Comparison of ENCODE assay signal across 6 cellular contexts in the genomic region with DNA sequence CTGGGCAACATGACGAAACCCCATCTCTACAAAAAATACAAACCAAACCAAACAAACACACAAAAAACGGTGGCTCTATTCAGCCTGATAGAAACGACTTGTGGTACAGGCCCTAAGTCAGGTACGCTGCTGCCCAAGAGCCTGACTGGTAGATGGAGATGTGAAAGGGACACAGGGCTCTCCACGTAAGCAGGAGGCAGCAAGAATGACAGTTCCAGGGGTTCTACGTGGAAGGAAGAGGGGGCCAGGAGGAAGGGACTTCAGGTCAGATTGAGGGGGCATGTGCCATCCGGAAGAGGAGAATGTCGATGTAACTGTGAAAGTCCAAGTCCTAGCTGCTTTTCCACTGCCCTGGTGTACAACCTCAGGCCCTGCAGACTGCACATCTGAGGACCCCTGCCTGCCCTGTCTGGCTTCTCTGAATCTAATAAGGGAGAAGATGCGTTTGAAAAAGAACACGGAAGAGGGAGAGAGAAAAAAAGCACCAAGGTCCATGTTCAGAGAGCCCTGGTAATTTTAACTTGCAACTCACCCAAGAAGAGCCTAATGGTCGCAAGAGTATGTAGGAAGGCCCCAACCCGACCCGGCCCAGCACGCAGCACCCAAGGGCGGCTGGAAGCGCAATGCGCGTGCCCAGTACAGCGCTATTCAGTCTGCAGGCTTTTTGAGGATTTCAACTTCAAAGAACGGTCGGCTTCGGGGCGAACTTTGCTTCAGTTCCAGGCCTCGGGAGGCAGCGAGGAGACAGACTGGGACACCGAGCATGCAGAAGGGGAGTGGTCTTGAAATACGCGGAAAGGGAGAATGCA. TPM values are rescaled to one million over a fixed set of nuclear protein-coding genes. Genes with fewer than 3 reads are reported as not detected.
DNase-seq lines count a peak whose midpoint lies in the region; ATAC-seq and TF ChIP-seq lines count a peak whose summit lies in the region.

No MANE protein-coding gene starts in this region.

- H3K79me2 ChIP-seq in Loucy (ENCODE audit: insufficient read depth, low read length), result peaks cover 51% of the 10 kb centered on the region

- H3K27me3 ChIP-seq in Loucy (ENCODE audit: insufficient read depth, low read length, poor library complexity, severe bottlenecking), result no peaks in the 10 kb centered on the region
- H3K27me3 ChIP-seq in subcutaneous abdominal adipose tissue (ENCODE audit: control insufficient read depth in 5 of 5, insufficient read depth in 4 of 5, low read length in 5 of 5), result no peaks in the 10 kb centered on the region

- H3K4me1 ChIP-seq in Loucy (ENCODE audit: insufficient read depth, low read length, poor library complexity, severe bottlenecking) (peaks cover 50% of the 10 kb centered on the region), subcutaneous abdominal adipose tissue (ENCODE audit: control insufficient read depth in 5 of 5, insufficient read depth in 5 of 5, low read length in 5 of 5) (peaks cover 10 to 59% (median 47%) of the 10 kb centered on the region in 5 donors)

- H3K4me3 ChIP-seq in GM12875 (ENCODE audit: low read depth, low read length) (peak overlapping the region; percentile 100), Loucy (ENCODE audit: low read length, poor library complexity, severe bottlenecking) (peak overlapping the region; percentile 90), fibroblast of the aortic adventitia (ENCODE audit: low read depth, low read length) (peak overlapping the region; percentile 93), subcutaneous abdominal adipose tissue (ENCODE audit: low read depth in 1 of 5, low read length in 5 of 5) (peak overlapping the region; percentile 83 to 97 (median 89))

- no peak for ATAC-seq in GM21723 (IDR thresholded peaks at IDR 0.05; ENCODE audit: unreplicated experiment)

- H3K36me3 ChIP-seq in Loucy (ENCODE audit: insufficient read depth, low read length) (no peaks in the 10 kb centered on the region), subcutaneous abdominal adipose tissue (ENCODE audit: control insufficient read depth in 5 of 5, insufficient read depth in 5 of 5, low read length in 5 of 5) (peaks cover 0 to 8% (median 3%) of the 10 kb centered on the region in 5 donors)

- peak overlapping the region; percentile 92 for H2AFZ ChIP-seq in Loucy (ENCODE audit: low read length)

- H3K9me3 ChIP-seq in Loucy (ENCODE audit: insufficient read depth, low read depth, low read length) (no peaks in the 10 kb centered on the region), subcutaneous abdominal adipose tissue (ENCODE audit: control insufficient read depth in 5 of 5, low read length in 5 of 5) (no peaks in the 10 kb centered on the region)

- peaks cover 5% of the 10 kb centered on the region; the same call in 1 of the 2 replicates for H3F3A ChIP-seq in Loucy (ENCODE audit: low read depth)

- no peak for TF ChIP-seq CTCF in GM12875 (IDR thresholded peaks at IDR 0.05; ENCODE audit: borderline replicate concordance, insufficient read depth, low read depth, low read length)
- no peak for TF ChIP-seq CTCF in Loucy (conservative IDR thresholded peaks at IDR 0.05; ENCODE audit: low read length)
- TF ChIP-seq CTCF in fibroblast of the aortic adventitia (IDR thresholded peaks at IDR 0.05; ENCODE audit: insufficient read depth, low read length), result no peak

- H3K9me2 ChIP-seq in Loucy (replicated peaks; ENCODE audit: low read depth, low read length), result no peaks in the 10 kb centered on the region

- no peak for DNase-seq in fibroblast of the aortic adventitia (ENCODE audit: low read depth)
- DNase-seq in stimulated activated CD4-positive, alpha-beta T cell treated with anti-CD3 and anti-CD28 coated beads, Interleukin-4, amount 100 ng/mL, for 4 hours, result no peak

- H3K27ac ChIP-seq in subcutaneous abdominal adipose tissue (ENCODE audit: low read depth, low read length), result peak overlapping the region; percentile 97

- H4K20me1 ChIP-seq in Loucy (ENCODE audit: insufficient read depth, low read length, poor library complexity, severe bottlenecking), result peaks cover 30% of the 10 kb centered on the region

- peak overlapping the region; percentile 94 for H3K4me2 ChIP-seq in Loucy (ENCODE audit: low read depth, low read length, poor library complexity, severe bottlenecking)

- H3K9ac ChIP-seq in Loucy (ENCODE audit: low read depth, low read length, poor library complexity, severe bottlenecking) (peak overlapping the region; percentile 87), subcutaneous abdominal adipose tissue (ENCODE audit: low read length in 5 of 5) (peak overlapping the region; percentile 87 to 97 (median 91))

RNA-seq across cellular contexts. Expression of gene ZNRD2, which starts 0.9 kb away (rescaled TPM):
- total RNA-seq in fibroblast of the aortic adventitia (ENCODE audit: low replicate concordance), result 27.2 and 48.0 TPM in 2 replicates

RNA-seq across cellular contexts. Expression of gene FAM89B, which starts 3.0 kb away (rescaled TPM):
- total RNA-seq in fibroblast of the aortic adventitia (ENCODE audit: low replicate concordance), result 5.6 and 21.6 TPM in 2 replicates

RNA-seq across cellular contexts. Expression of gene EHBP1L1, which starts 6.5 kb away (rescaled TPM):
- 52.2 and 58.5 TPM in 2 replicates for total RNA-seq in fibroblast of the aortic adventitia (ENCODE audit: low replicate concordance)

RNA-seq across cellular contexts. Expression of gene LTBP3, which starts 11.2 kb away (rescaled TPM):
- 47.3 and 147 TPM in 2 replicates for total RNA-seq in fibroblast of the aortic adventitia (ENCODE audit: low replicate concordance)

RNA-seq across cellular contexts. Expression of gene KCNK7, which starts 26.2 kb away (rescaled TPM):
- 0.09 and 0.65 TPM in 2 replicates for total RNA-seq in fibroblast of the aortic adventitia (ENCODE audit: low replicate concordance)
